Comparison of ENCODE assay signal across 1 cellular context in genomic region chr16:4239682-4240175, GRCh38.
TF ChIP-seq lines count a peak whose summit lies in the region.

No MANE protein-coding gene starts in this region.

TF ChIP-seq in IMR-90, 13 proteins besides CTCF, POLR2A, EP300 and RAD21:
- no peak for TF ChIP-seq USF2 (IDR thresholded peaks at IDR 0.05; ENCODE audit: low read depth, low read length)
- no peak for TF ChIP-seq RFX5 (IDR thresholded peaks at IDR 0.05; ENCODE audit: low read depth, low read length)
- no peak for TF ChIP-seq FOS (IDR thresholded peaks at IDR 0.05; ENCODE audit: low read depth, low read length)
- no peak for TF ChIP-seq MAFK (IDR thresholded peaks at IDR 0.05; ENCODE audit: low read depth, low read length)
- TF ChIP-seq NFE2L2 (IDR thresholded peaks at IDR 0.05; ENCODE audit: low read depth, low read length), result no peak
- TF ChIP-seq MAZ (IDR thresholded peaks at IDR 0.05; ENCODE audit: borderline replicate concordance, low read depth, low read length), result no peak
- no peak for TF ChIP-seq MXI1 (IDR thresholded peaks at IDR 0.05; ENCODE audit: borderline replicate concordance, low read depth, low read length)
- TF ChIP-seq ELK1 (IDR thresholded peaks at IDR 0.05; ENCODE audit: borderline replicate concordance, low read depth, low read length), result no peak
- no peak for TF ChIP-seq SMC3 (IDR thresholded peaks at IDR 0.05; ENCODE audit: low read depth, low read length)
- no peak for TF ChIP-seq CHD1 (IDR thresholded peaks at IDR 0.05; ENCODE audit: low read depth, low read length)
- TF ChIP-seq RCOR1 (IDR thresholded peaks at IDR 0.05; ENCODE audit: insufficient replicate concordance, low read length), result no peak
- no peak for TF ChIP-seq BHLHE40 (IDR thresholded peaks at IDR 0.05; ENCODE audit: low read depth, low read length)
- TF ChIP-seq CEBPB (IDR thresholded peaks at IDR 0.05; ENCODE audit: low read depth, low read length), result no peak
TF ChIP-seq in IMR-90: peak in this region for 0.
